Comparison of ENCODE assay signal across 1 cellular context in genomic region chr1:180243517-180244221, GRCh38.
TF ChIP-seq lines count a peak whose summit lies in the region.

No MANE protein-coding gene starts in this region.

TF ChIP-seq in HepG2, 621 proteins besides CTCF, POLR2A, EP300 and RAD21 (continued from another document):
- TF ChIP-seq, protein P1, sequence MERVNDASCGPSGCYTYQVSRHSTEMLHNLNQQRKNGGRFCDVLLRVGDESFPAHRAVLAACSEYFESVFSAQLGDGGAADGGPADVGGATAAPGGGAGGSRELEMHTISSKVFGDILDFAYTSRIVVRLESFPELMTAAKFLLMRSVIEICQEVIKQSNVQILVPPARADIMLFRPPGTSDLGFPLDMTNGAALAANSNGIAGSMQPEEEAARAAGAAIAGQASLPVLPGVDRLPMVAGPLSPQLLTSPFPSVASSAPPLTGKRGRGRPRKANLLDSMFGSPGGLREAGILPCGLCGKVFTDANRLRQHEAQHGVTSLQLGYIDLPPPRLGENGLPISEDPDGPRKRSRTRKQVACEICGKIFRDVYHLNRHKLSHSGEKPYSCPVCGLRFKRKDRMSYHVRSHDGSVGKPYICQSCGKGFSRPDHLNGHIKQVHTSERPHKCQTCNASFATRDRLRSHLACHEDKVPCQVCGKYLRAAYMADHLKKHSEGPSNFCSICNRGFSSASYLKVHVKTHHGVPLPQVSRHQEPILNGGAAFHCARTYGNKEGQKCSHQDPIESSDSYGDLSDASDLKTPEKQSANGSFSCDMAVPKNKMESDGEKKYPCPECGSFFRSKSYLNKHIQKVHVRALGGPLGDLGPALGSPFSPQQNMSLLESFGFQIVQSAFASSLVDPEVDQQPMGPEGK (CRISPR knock-in tag; IDR thresholded peaks at IDR 0.05): 0 out of 2 replicates have a peak, but pooled peaks have one; percentile 22
TF ChIP-seq in HepG2: peak in this region for 3.
